22 cellular contexts compared by ENCODE assay signal in genomic region chrX:54509401-54509800, GRCh38. TPM values are rescaled to one million over a fixed set of nuclear protein-coding genes. Genes with fewer than 3 reads are reported as not detected.
DNase-seq lines count a peak whose midpoint lies in the region; ATAC-seq and TF ChIP-seq lines count a peak whose summit lies in the region.
"Had no signal": no experiment of that assay in that cellular context is flagged by ENCODE, and none has a peak within 500 bp of the region (broad histone marks: within the 10 kb centered on the region; RNA-seq: fewer than 3 reads in every experiment).

No MANE protein-coding gene starts in this region.

- H3K4me3 ChIP-seq in fibroblast of pulmonary artery (replicated peaks; ENCODE audit: low read depth, low read length) (no peak overlapping the region), lower leg skin (ENCODE audit: low read depth, poor library complexity, severe bottlenecking) (no peak overlapping the region)
- H3K4me3 ChIP-seq in naive thymus-derived CD4-positive, alpha-beta T cell (ENCODE audit: low read length): no peak overlapping the region
- H3K4me3 ChIP-seq: GM12878, MG63, tibial artery had no signal

- no peak overlapping the region for H3K4me3 Mint-ChIP-seq in nephron progenitor cell
- H3K4me3 Mint-ChIP-seq in naive thymus-derived CD4-positive, alpha-beta T cell: no peak overlapping the region
- H3K4me3 Mint-ChIP-seq: activated CD4-positive, alpha-beta T cell treated with anti-CD3 and anti-CD28 coated beads, Interleukin-2, amount 10 ng/mL, durations not matched to agents 24 days and 14 days; activated naive CD8-positive, alpha-beta T cell; activated T-helper 17 cell treated with anti-CD3 and anti-CD28 coated beads, Interleukin-2, amount 50 U/mL, for 72 hours; CD4-positive, alpha-beta memory T cell; natural killer cell; stimulated activated naive CD8-positive, alpha-beta T cell treated with anti-CD3 and anti-CD28 coated beads, Interleukin-15, Interleukin-2, amounts not matched to agents 100 ng/mL and 50 ng/mL, for 24 hours; T-cell had no signal

- H3K9me3 Mint-ChIP-seq in nephron progenitor cell: peaks cover 46% of the 10 kb centered on the region
- peaks cover 0 to 5% (median 1%) of the 10 kb centered on the region in 11 donors for H3K9me3 Mint-ChIP-seq in naive thymus-derived CD4-positive, alpha-beta T cell
- H3K9me3 Mint-ChIP-seq: activated CD4-positive, alpha-beta T cell treated with anti-CD3 and anti-CD28 coated beads, Interleukin-2, amount 10 ng/mL, durations not matched to agents 24 days and 14 days; activated T-helper 17 cell treated with anti-CD3 and anti-CD28 coated beads, Interleukin-2, amount 50 U/mL, for 72 hours; natural killer cell; stimulated activated naive CD8-positive, alpha-beta T cell treated with anti-CD3 and anti-CD28 coated beads, Interleukin-15, Interleukin-2, amounts not matched to agents 100 ng/mL and 50 ng/mL, for 24 hours had no signal

- no peaks in the 10 kb centered on the region for H3K36me3 ChIP-seq in naive thymus-derived CD4-positive, alpha-beta T cell (ENCODE audit: control insufficient read depth in 2 of 3, insufficient read depth in 3 of 3, low read length in 3 of 3)
- H3K36me3 ChIP-seq: MG63, tibial artery had no signal

- H3K4me1 ChIP-seq in naive thymus-derived CD4-positive, alpha-beta T cell (ENCODE audit: control insufficient read depth in 2 of 2, insufficient read depth in 2 of 2, low read length in 2 of 2): no peaks in the 10 kb centered on the region
- H3K4me1 ChIP-seq: tibial artery had no signal

- no peaks in the 10 kb centered on the region for H3K27me3 ChIP-seq in naive thymus-derived CD4-positive, alpha-beta T cell (ENCODE audit: control insufficient read depth in 2 of 2, insufficient read depth in 2 of 2, low read length in 2 of 2)
- H3K27me3 ChIP-seq: MG63, tibial artery had no signal

- 58 to 70% methylated on average over 4 of the region's 4 CpGs for WGBS in lower leg skin, 2 donors

- peaks cover 3% of the 10 kb centered on the region for H3K27me3 Mint-ChIP-seq in nephron progenitor cell (ENCODE audit: low read depth, poor library complexity)
- peaks cover 0 to 4% (median 4%) of the 10 kb centered on the region in 5 donors for H3K27me3 Mint-ChIP-seq in naive thymus-derived CD4-positive, alpha-beta T cell
- H3K27me3 Mint-ChIP-seq: activated CD4-positive, alpha-beta T cell treated with anti-CD3 and anti-CD28 coated beads, Interleukin-2, amount 10 ng/mL, durations not matched to agents 24 days and 14 days; activated naive CD8-positive, alpha-beta T cell had no signal

- POLR2A ChIA-PET in naive thymus-derived CD4-positive, alpha-beta T cell (lab: Charles Lee): no interaction called here

- ATAC-seq in naive thymus-derived CD4-positive, alpha-beta T cell: no peak
- ATAC-seq: activated T-helper 17 cell treated with anti-CD3 and anti-CD28 coated beads, Interleukin-2, amount 50 U/mL, for 72 hours; GM12878; natural killer cell; T-cell had no signal

- peaks cover 11% of the 10 kb centered on the region for H3K4me1 Mint-ChIP-seq in nephron progenitor cell
- no peaks in the 10 kb centered on the region for H3K4me1 Mint-ChIP-seq in naive thymus-derived CD4-positive, alpha-beta T cell
- H3K4me1 Mint-ChIP-seq: activated CD4-positive, alpha-beta T cell treated with anti-CD3 and anti-CD28 coated beads, Interleukin-2, amount 10 ng/mL, durations not matched to agents 24 days and 14 days; CD4-positive, alpha-beta memory T cell; natural killer cell; T-cell had no signal

- DNase-seq in EH (ENCODE audit: low read depth): peak; percentile 73
- DNase-seq in HT1080 (ENCODE audit: low read depth): peak; percentile 18
- DNase-seq in fibroblast of pulmonary artery (ENCODE audit: low read depth): peak; percentile 67
- peak; percentile 12 for DNase-seq in nephron progenitor cell
- DNase-seq in lower leg skin (ENCODE audit: low spot score in 2 of 2): no peak
- DNase-seq in middle frontal gyrus (ENCODE audit: extremely low spot score, low spot score): no peak
- no peak for DNase-seq in activated CD8-positive, alpha-beta memory T cell treated with anti-CD3 and anti-CD28 coated beads for 24 hours
- no peak for DNase-seq in naive thymus-derived CD4-positive, alpha-beta T cell
- DNase-seq: activated CD4-positive, alpha-beta T cell treated with anti-CD3 and anti-CD28 coated beads, Interleukin-2, amount 10 ng/mL, durations not matched to agents 24 days and 14 days; CD4-positive, alpha-beta memory T cell; DMS153; MG63; natural killer cell; NCI-H1436; NCI-H526; stimulated activated CD4-positive, alpha-beta T cell treated with anti-CD3 and anti-CD28 coated beads, Interleukin-4, amount 100 ng/mL, for 24 hours; T-cell; tibial artery had no signal

- H3K36me3 Mint-ChIP-seq in nephron progenitor cell (ENCODE audit: low read depth): peaks cover 5% of the 10 kb centered on the region
- no peaks in the 10 kb centered on the region for H3K36me3 Mint-ChIP-seq in naive thymus-derived CD4-positive, alpha-beta T cell
- H3K36me3 Mint-ChIP-seq: activated naive CD8-positive, alpha-beta T cell; CD4-positive, alpha-beta memory T cell; natural killer cell; T-cell had no signal

- intact Hi-C loops in lower leg skin (cut with DNase I; ENCODE audit: low total_unique reads): no loop called here
- intact Hi-C loops in naive thymus-derived CD4-positive, alpha-beta T cell (cut with micrococcal nuclease): no loop called here

- H3K27ac ChIP-seq in naive thymus-derived CD4-positive, alpha-beta T cell (ENCODE audit: low read depth, low read length): no peak overlapping the region
- H3K27ac ChIP-seq: tibial artery had no signal

- no peaks in the 10 kb centered on the region for H3K9me3 ChIP-seq in naive thymus-derived CD4-positive, alpha-beta T cell (ENCODE audit: control insufficient read depth in 2 of 3, low read length in 3 of 3)
- H3K9me3 ChIP-seq: MG63, tibial artery had no signal

- CTCF ChIA-PET in naive thymus-derived CD4-positive, alpha-beta T cell (lab: Charles Lee): no interaction called here

- peak overlapping the region; percentile 40 for H3K27ac Mint-ChIP-seq in nephron progenitor cell
- H3K27ac Mint-ChIP-seq in naive thymus-derived CD4-positive, alpha-beta T cell: no peak overlapping the region
- H3K27ac Mint-ChIP-seq: activated CD4-positive, alpha-beta T cell treated with anti-CD3 and anti-CD28 coated beads, Interleukin-2, amount 10 ng/mL, durations not matched to agents 24 days and 14 days; activated naive CD8-positive, alpha-beta T cell; activated T-helper 17 cell treated with anti-CD3 and anti-CD28 coated beads, Interleukin-2, amount 50 U/mL, for 72 hours; CD4-positive, alpha-beta memory T cell; natural killer cell; stimulated activated naive CD8-positive, alpha-beta T cell treated with anti-CD3 and anti-CD28 coated beads, Interleukin-15, Interleukin-2, amounts not matched to agents 100 ng/mL and 50 ng/mL, for 24 hours; T-cell had no signal

- TF ChIP-seq CTCF in fibroblast of pulmonary artery (IDR thresholded peaks at IDR 0.05; ENCODE audit: low read length, missing control alignments): no peak
- TF ChIP-seq CTCF in nephron progenitor cell (IDR thresholded peaks at IDR 0.05): no peak
- no peak for TF ChIP-seq CTCF in lower leg skin (IDR thresholded peaks at IDR 0.05)

- no peak for TF ChIP-seq POLR2A in lower leg skin (IDR thresholded peaks at IDR 0.05)

RNA-seq across cellular contexts. Expression of gene FGD1, which starts 13.4 kb away (rescaled TPM):
- 4.9 and 7.5 TPM in 2 replicates for total RNA-seq in HT1080 (2014; rRNA removed; shearing (Covaris generic))
- 11.0 and 11.6 TPM in 2 replicates for polyA plus RNA-seq in HT1080 (2015; cell fraction: cytosol; rRNA removed)
- 12.4 and 12.6 TPM in 2 replicates for polyA plus RNA-seq in HT1080 (2015; cell fraction: nucleus; rRNA removed)
- total RNA-seq in lower leg skin: 1 to 10 TPM; 5.3 to 7.1 (median 6.7) TPM
- under 1 TPM in 2 of 5 experiments, not detected in 3; 0.07 to 0.11 TPM for total RNA-seq in naive thymus-derived CD4-positive, alpha-beta T cell
- 1 to 10 TPM; 1.0 to 1.1 TPM for polyA plus RNA-seq in naive thymus-derived CD4-positive, alpha-beta T cell

RNA-seq across cellular contexts. Expression of gene GNL3L, which starts 20.6 kb away (rescaled TPM):
- total RNA-seq in HT1080 (2014; rRNA removed; shearing (Covaris generic)): 52.9 and 60.3 TPM in 2 replicates
- 33.6 and 37.6 TPM in 2 replicates for polyA plus RNA-seq in HT1080 (2015; cell fraction: cytosol; rRNA removed)
- polyA plus RNA-seq in HT1080 (2015; cell fraction: nucleus; rRNA removed): 66.3 and 72.6 TPM in 2 replicates
- total RNA-seq in lower leg skin: 10 to 100 TPM; 22.6 to 32.1 (median 28.0) TPM
- total RNA-seq in naive thymus-derived CD4-positive, alpha-beta T cell: 10 to 100 TPM; 32.8 to 55.4 (median 41.8) TPM
- polyA plus RNA-seq in naive thymus-derived CD4-positive, alpha-beta T cell: 10 to 100 TPM; 32.9 to 60.9 TPM

Comparison
In these comparisons a context has a peak if more than half of its experiments do, and no peak if none do; other contexts are left out.
1. DNase-seq: peak in EH (single experiment), HT1080 (single experiment), fibroblast of pulmonary artery (single experiment) and nephron progenitor cell (single experiment); none in lower leg skin (0 of 2), middle frontal gyrus (single experiment), activated CD8-positive, alpha-beta memory T cell treated with anti-CD3 and anti-CD28 coated beads for 24 hours (single experiment) and naive thymus-derived CD4-positive, alpha-beta T cell (0 of 9).